In genomic region chr14:67311868-67312267, GRCh38 we compare ENCODE assay signal across 14 cellular contexts. TPM values are rescaled to one million over a fixed set of nuclear protein-coding genes. Genes with fewer than 3 reads are reported as not detected.
DNase-seq lines count a peak whose midpoint lies in the region; ATAC-seq, FAIRE-seq and TF ChIP-seq lines count a peak whose summit lies in the region.
"Had no signal": no experiment of that assay in that cellular context is flagged by ENCODE, and none has a peak within 500 bp of the region (broad histone marks: within the 10 kb centered on the region; RNA-seq: fewer than 3 reads in every experiment).

No MANE protein-coding gene starts in this region.

- intact Hi-C loops in mammary epithelial cell (cut with micrococcal nuclease) = no loop called here

- H3K9me3 ChIP-seq in MM.1S (replicated peaks; ENCODE audit: insufficient read depth, low read length) (no peaks in the 10 kb centered on the region), mammary epithelial cell (replicated peaks; ENCODE audit: insufficient read depth, low read length) (no peaks in the 10 kb centered on the region)
- H3K9me3 ChIP-seq: Caco-2, SJCRH30 had no signal

- H3F3A ChIP-seq in MM.1S (ENCODE audit: insufficient read depth, low read length) = no peaks in the 10 kb centered on the region

- H4K20me1 ChIP-seq in MM.1S (ENCODE audit: insufficient read depth, low read length) (no peaks in the 10 kb centered on the region), mammary epithelial cell (ENCODE audit: insufficient read depth, low read length) (no peaks in the 10 kb centered on the region)

- 42% methylated on average over 2 of the region's 2 CpGs for WGBS in mammary epithelial cell (ENCODE audit: low coverage, missing lambda C conversion rate)

- ATAC-seq in HG03095 (IDR thresholded peaks at IDR 0.05; ENCODE audit: unreplicated experiment) (no peak), GM18517 (IDR thresholded peaks at IDR 0.05; ENCODE audit: unreplicated experiment) (no peak)

- DNase-seq in GM12892 (ENCODE audit: insufficient read length) (no peak), MM.1S (peak; percentile 21), mammary epithelial cell (peak; percentile 75), kidney tubule cell (ENCODE audit: low spot score) (peak; percentile 62), RPMI8226 (no peak)
- DNase-seq: AML-193, GF-D8, NCI-H1048, NCI-H69, SJCRH30 had no signal

- H3K4me1 ChIP-seq in MM.1S (ENCODE audit: low read length) (no peaks in the 10 kb centered on the region), mammary epithelial cell (ENCODE audit: insufficient read depth, low read length) (peaks cover 14% of the 10 kb centered on the region)
- H3K4me1 ChIP-seq: SJCRH30 had no signal

- H3K4me2 ChIP-seq in MM.1S (ENCODE audit: low read depth, low read length) (no peak overlapping the region), mammary epithelial cell (ENCODE audit: insufficient read depth, low read depth, low read length) (no peak overlapping the region)

- in situ Hi-C loops in mammary epithelial cell (cut with MboI; ENCODE audit: low sequenced_read_pairs in 2 of 2) = no loop called here

- H3K36me3 ChIP-seq in MM.1S (replicated peaks; ENCODE audit: insufficient read depth, low read length) (no peaks in the 10 kb centered on the region), mammary epithelial cell (ENCODE audit: insufficient read depth, low read length) (peaks cover 11% of the 10 kb centered on the region)

- H3K9ac ChIP-seq in MM.1S (ENCODE audit: low read length) (no peak overlapping the region), mammary epithelial cell (ENCODE audit: insufficient read depth, low read length) (no peak overlapping the region)

- BruUV-seq in mammary epithelial cell (replicated peaks; lab: Mats Ljungman, UMichigan) = no TSS peak

- H3K79me2 ChIP-seq in MM.1S (ENCODE audit: low read length) = no peaks in the 10 kb centered on the region
- H3K79me2 ChIP-seq in mammary epithelial cell (ENCODE audit: insufficient read depth, low read length) = no peaks in the 10 kb centered on the region

- CTCF ChIA-PET in mammary epithelial cell (lab: Charles Lee; ENCODE audit: low non-redundant PET) = no interaction called here

- peak; percentile 60 for FAIRE-seq in GM12892 (lab: Jason Lieb, UNC)
- FAIRE-seq: H54 had no signal

- H3K27ac ChIP-seq in MM.1S (ENCODE audit: low read length) = no peak overlapping the region
- H3K27ac ChIP-seq in mammary epithelial cell (ENCODE audit: insufficient read depth, low read depth, low read length) = no peak overlapping the region
- H3K27ac ChIP-seq: SJCRH30 had no signal

- no peak overlapping the region for H3K4me3 ChIP-seq in MM.1S (ENCODE audit: low read length)
- H3K4me3 ChIP-seq in mammary epithelial cell (replicated peaks in 1 of 3; ENCODE audit: insufficient read depth in 1 of 3, low read depth in 2 of 3, low read length in 3 of 3) = no peak overlapping the region
- H3K4me3 ChIP-seq: SJCRH30 had no signal

- H2AFZ ChIP-seq in MM.1S (ENCODE audit: low read length) (no peak overlapping the region), mammary epithelial cell (ENCODE audit: low read depth, low read length) (no peak overlapping the region)

- TF ChIP-seq CTCF in MM.1S (IDR thresholded peaks at IDR 0.05; ENCODE audit: low read length) (no peak), mammary epithelial cell (conservative IDR thresholded peaks at IDR 0.05 in 1 of 2, IDR thresholded peaks at IDR 0.05 in 1 of 2; ENCODE audit: extremely low read depth in 1 of 2, insufficient read depth in 1 of 2, low read depth in 1 of 2, low read length in 2 of 2) (no peak)

- no peaks in the 10 kb centered on the region for H3K27me3 ChIP-seq in MM.1S (replicated peaks; ENCODE audit: insufficient read depth, low read length)
- H3K27me3 ChIP-seq in mammary epithelial cell (ENCODE audit: insufficient read depth, low read length) = no peaks in the 10 kb centered on the region
- H3K27me3 ChIP-seq: SJCRH30 had no signal

- H3K9me2 ChIP-seq in MM.1S (replicated peaks; ENCODE audit: insufficient read depth, low read length) = no peaks in the 10 kb centered on the region

- no peak for TF ChIP-seq POLR2A in GM12892 (IDR thresholded peaks at IDR 0.05; ENCODE audit: low read depth, low read length)

- dilution Hi-C loops in mammary epithelial cell (cut with HindIII; ENCODE audit: low sequenced_read_pairs) = no loop called here

RNA-seq across cellular contexts. Expression of gene ATP6V1D, which starts 47.7 kb away (rescaled TPM):
- 42.6 TPM for polyA plus RNA-seq in GM12892 (2012; ENCODE audit: missing spikeins)
- total RNA-seq in mammary epithelial cell = 100 to 1,000 TPM in 1 of 2 donors, 10 to 100 TPM in 1; 87.1 to 124 TPM
- 46.9 TPM for polyA plus RNA-seq in mammary epithelial cell
- 34.1 TPM for polyA minus RNA-seq in mammary epithelial cell

RNA-seq across cellular contexts. Expression of gene EIF2S1, which starts 48.3 kb away (rescaled TPM):
- polyA plus RNA-seq in GM12892 (2012; ENCODE audit: missing spikeins) = 227 TPM
- total RNA-seq in mammary epithelial cell = 100 to 1,000 TPM; 120 to 198 TPM
- polyA plus RNA-seq in mammary epithelial cell = 156 TPM
- 264 TPM for polyA minus RNA-seq in mammary epithelial cell

Comparison
In these comparisons a context has a peak if more than half of its experiments do, and no peak if none do; other contexts are left out.
1. DNase-seq: peak in MM.1S (single experiment), mammary epithelial cell (single experiment) and kidney tubule cell (single experiment); none in GM12892 (single experiment) and RPMI8226 (single experiment).